In genomic region chr9:13750061-13750460, GRCh38 we compare ENCODE assay signal across 19 cellular contexts.
DNase-seq lines count a peak whose midpoint lies in the region; ATAC-seq and TF ChIP-seq lines count a peak whose summit lies in the region.
"Had no signal": no experiment of that assay in that cellular context is flagged by ENCODE, and none has a peak within 500 bp of the region (broad histone marks: within the 10 kb centered on the region; RNA-seq: fewer than 3 reads in every experiment).

No MANE protein-coding gene starts in this region.

- H3K9me3 Mint-ChIP-seq in CD4-positive, alpha-beta T cell, result peaks cover 9% of the 10 kb centered on the region

- H3K4me3 ChIP-seq in AG04449 (ENCODE audit: low read depth, low read length), result no peak overlapping the region
- H3K4me3 ChIP-seq: esophagus muscularis mucosa, vagina had no signal

- H3K27me3 Mint-ChIP-seq in CD4-positive, alpha-beta T cell, result no peaks in the 10 kb centered on the region
- H3K27me3 Mint-ChIP-seq: central memory CD8-positive, alpha-beta T cell; stimulated activated memory B cell treated with anti-CD40 and anti-IgM and Interleukin-4, amounts not matched to agents 10 μg/mL and 1 μg/mL and 100 μg/mL, for 72 hours had no signal

- ATAC-seq in HG03565 (IDR thresholded peaks at IDR 0.05; ENCODE audit: unreplicated experiment) (no peak), GM18858 (IDR thresholded peaks at IDR 0.05; ENCODE audit: unreplicated experiment) (no peak)
- no peak for ATAC-seq in CD4-positive, alpha-beta T cell (ENCODE audit: poor library complexity)
- ATAC-seq: activated CD8-positive, alpha-beta T cell treated with anti-CD3 and anti-CD28 coated beads, Interleukin-2, amount 10 ng/mL, durations not matched to agents 7 days and 5 days; stimulated activated memory B cell treated with anti-CD40 and anti-IgM and Interleukin-4, amounts not matched to agents 10 μg/mL and 1 μg/mL and 100 μg/mL, for 72 hours had no signal

- H3K27ac Mint-ChIP-seq in CD4-positive, alpha-beta T cell, result no peak overlapping the region
- H3K27ac Mint-ChIP-seq: activated CD8-positive, alpha-beta T cell treated with anti-CD3 and anti-CD28 coated beads, Interleukin-2, amount 10 ng/mL, durations not matched to agents 7 days and 5 days; stimulated activated memory B cell treated with anti-CD40 and anti-IgM and Interleukin-4, amounts not matched to agents 10 μg/mL and 1 μg/mL and 100 μg/mL, for 72 hours had no signal

- no peaks in the 10 kb centered on the region for H3K4me1 Mint-ChIP-seq in CD4-positive, alpha-beta T cell (ENCODE audit: low read depth)
- H3K4me1 Mint-ChIP-seq: central memory CD8-positive, alpha-beta T cell; stimulated activated memory B cell treated with anti-CD40 and anti-IgM and Interleukin-4, amounts not matched to agents 10 μg/mL and 1 μg/mL and 100 μg/mL, for 72 hours had no signal

- no peaks in the 10 kb centered on the region for H3K9me3 ChIP-seq in CD4-positive, alpha-beta T cell (ENCODE audit: control insufficient read depth, low read length)
- H3K9me3 ChIP-seq: esophagus muscularis mucosa, vagina had no signal

- CTCF ChIA-PET in AG04449 (lab: Yijun Ruan, JAX), result no interaction called here
- CTCF ChIA-PET in CD4-positive, alpha-beta T cell (lab: Charles Lee), result no interaction called here

- intact Hi-C loops in CD4-positive, alpha-beta T cell (cut with DNase I, micrococcal nuclease), result no loop called here

- DNase-seq in AG04449 (ENCODE audit: low read depth, low spot score) (peak; percentile 52), HS-27A (ENCODE audit: low read depth) (peak; percentile 82), astrocyte of the hippocampus (ENCODE audit: low read depth, low spot score) (peak; percentile 96), hepatic stellate cell (ENCODE audit: low spot score) (peak; percentile 24), GM13976 (ENCODE audit: low spot score) (no peak)
- DNase-seq in CD4-positive, alpha-beta T cell, result no peak
- DNase-seq: activated CD8-positive, alpha-beta T cell treated with anti-CD3 and anti-CD28 coated beads, Interleukin-2, amount 10 ng/mL, durations not matched to agents 7 days and 5 days; activated gamma-delta T cell treated with Interleukin-2 at 50 U/mL for 16 hours; HCEC 1CT; NCI-H526 treated with DMSO at 0.1 percent for 48 hours; retina; SHP77; stimulated activated CD4-positive, alpha-beta T cell treated with anti-CD3 and anti-CD28 coated beads, Interleukin-4, amount 100 ng/mL, for 1 hour had no signal

- TF ChIP-seq CTCF in AG04449 (IDR thresholded peaks at IDR 0.05; ENCODE audit: insufficient read depth, low read length, missing control alignments) (no peak), GM13976 (IDR thresholded peaks at IDR 0.05; ENCODE audit: borderline replicate concordance, control extremely low read depth, extremely low read depth, insufficient read depth, missing control alignments) (no peak)
- no peak for TF ChIP-seq CTCF in CD4-positive, alpha-beta T cell (IDR thresholded peaks at IDR 0.05)

- no peak overlapping the region for H3K4me3 Mint-ChIP-seq in CD4-positive, alpha-beta T cell
- H3K4me3 Mint-ChIP-seq: activated CD8-positive, alpha-beta T cell treated with anti-CD3 and anti-CD28 coated beads, Interleukin-2, amount 10 ng/mL, durations not matched to agents 7 days and 5 days; central memory CD8-positive, alpha-beta T cell; stimulated activated memory B cell treated with anti-CD40 and anti-IgM and Interleukin-4, amounts not matched to agents 10 μg/mL and 1 μg/mL and 100 μg/mL, for 72 hours had no signal

- POLR2A ChIA-PET in AG04449 (lab: Yijun Ruan, JAX), result no interaction called here
- POLR2A ChIA-PET in CD4-positive, alpha-beta T cell (lab: Charles Lee), result no interaction called here

- no peak overlapping the region for H3K27ac ChIP-seq in CD4-positive, alpha-beta T cell (ENCODE audit: low read depth, low read length)
- H3K27ac ChIP-seq: esophagus muscularis mucosa, vagina had no signal

- no peaks in the 10 kb centered on the region for H3K36me3 Mint-ChIP-seq in CD4-positive, alpha-beta T cell (ENCODE audit: low read depth)
- H3K36me3 Mint-ChIP-seq: stimulated activated memory B cell treated with anti-CD40 and anti-IgM and Interleukin-4, amounts not matched to agents 10 μg/mL and 1 μg/mL and 100 μg/mL, for 72 hours had no signal

- in situ Hi-C loops in GM13976 (cut with MboI; ENCODE audit: low sequenced_read_pairs, unreplicated experiment), result no loop called here

- no peaks in the 10 kb centered on the region for H3K27me3 ChIP-seq in CD4-positive, alpha-beta T cell (ENCODE audit: control insufficient read depth, insufficient read depth, low read length)
- H3K27me3 ChIP-seq: esophagus muscularis mucosa, vagina had no signal

Comparison
In these comparisons a context has a peak if more than half of its experiments do, and no peak if none do; other contexts are left out.
1. DNase-seq: peak in AG04449 (single experiment), HS-27A (single experiment), astrocyte of the hippocampus (single experiment) and hepatic stellate cell (single experiment); none in GM13976 (single experiment) and CD4-positive, alpha-beta T cell (0 of 10).